In genomic region chr20:59895908-59896307, GRCh38 we compare ENCODE assay signal across 23 cellular contexts. TPM values are rescaled to one million over a fixed set of nuclear protein-coding genes. Genes with fewer than 3 reads are reported as not detected.
DNase-seq lines count a peak whose midpoint lies in the region; ATAC-seq, FAIRE-seq and TF ChIP-seq lines count a peak whose summit lies in the region.
"Had no signal": no experiment of that assay in that cellular context is flagged by ENCODE, and none has a peak within 500 bp of the region (broad histone marks: within the 10 kb centered on the region; RNA-seq: fewer than 3 reads in every experiment).

No MANE protein-coding gene starts in this region.

- H3K27ac ChIP-seq in left ventricle myocardium inferior (replicated peaks) (no peak overlapping the region), kidney (ENCODE audit: low read depth in 2 of 2, low read length in 2 of 2) (no peak overlapping the region), small intestine (ENCODE audit: low read depth in 1 of 2, low read length in 1 of 2) (no peak overlapping the region)
- H3K27ac ChIP-seq: 22Rv1; A549; BLaER1 treated with 17β-estradiol and CSF1 and Interleukin-3, amounts not matched to agents 10 nM and 100 nM; C4-2B had no signal

- H3K9me3 ChIP-seq in left ventricle myocardium inferior (replicated peaks), result no peaks in the 10 kb centered on the region
- no peaks in the 10 kb centered on the region for H3K9me3 ChIP-seq in kidney (ENCODE audit: control insufficient read depth in 1 of 2, low read length in 2 of 2)
- H3K9me3 ChIP-seq in small intestine (ENCODE audit: control insufficient read depth, low read depth), result no peaks in the 10 kb centered on the region
- H3K9me3 ChIP-seq: A549, Caco-2 had no signal

- H3K4me3 ChIP-seq in left ventricle myocardium inferior (no peak overlapping the region), kidney (ENCODE audit: low read length in 2 of 2) (no peak overlapping the region), small intestine (ENCODE audit: low read depth in 1 of 2, low read length in 2 of 2) (no peak overlapping the region)
- H3K4me3 ChIP-seq: A549; BLaER1 treated with 17β-estradiol and CSF1 and Interleukin-3, amounts not matched to agents 10 nM and 100 nM had no signal

- TF ChIP-seq CTCF in left ventricle myocardium inferior (IDR thresholded peaks at IDR 0.05; ENCODE audit: borderline replicate concordance) (no peak), kidney (IDR thresholded peaks at IDR 0.05; ENCODE audit: borderline replicate concordance, extremely low read depth, insufficient read depth) (no peak)

- peak; percentile 52 for FAIRE-seq in kidney (lab: Jason Lieb, UNC)
- FAIRE-seq in small intestine (lab: Jason Lieb, UNC), result peak; percentile 89
- FAIRE-seq: A549, D721Med, G401.6, GM12891, GM19239 had no signal

- ATAC-seq in left ventricle myocardium superior, result peak; percentile 47
- ATAC-seq: A549; CD8-positive, alpha-beta T cell had no signal

- WGBS in small intestine, 3 donors, result 9 to 60% (median 33%) methylated on average over 1 of the region's 1 CpG

- H3K4me1 ChIP-seq in left ventricle myocardium inferior (peaks cover 9% of the 10 kb centered on the region), kidney (ENCODE audit: control insufficient read depth in 1 of 2, insufficient read depth in 1 of 2, low read depth in 1 of 2, low read length in 2 of 2) (no peaks in the 10 kb centered on the region), small intestine (ENCODE audit: control insufficient read depth in 2 of 2, insufficient read depth in 1 of 2, low read depth in 1 of 2, low read length in 1 of 2) (no peaks in the 10 kb centered on the region)
- H3K4me1 ChIP-seq: A549 had no signal

- intact Hi-C loops in left ventricle myocardium superior (cut with micrococcal nuclease), result no loop called here
- intact Hi-C loops in left ventricle myocardium inferior (cut with micrococcal nuclease), result no loop called here
- intact Hi-C loops in kidney (cut with DNase I), result no loop called here

- DNase-seq in DMS53 (lab: John Stamatoyannopoulos, UW), result peak; percentile 13
- DNase-seq in DMS53 treated with DMSO at 0.1 percent for 48 hours (lab: John Stamatoyannopoulos, UW; ENCODE audit: unreplicated experiment), result no peak
- no peak for DNase-seq in left ventricle myocardium superior
- DNase-seq in left ventricle myocardium inferior, result no peak
- DNase-seq in kidney, result no peak
- peak; percentile 67 for DNase-seq in small intestine
- no peak for DNase-seq in OCI-M2 (lab: John Stamatoyannopoulos, UW; ENCODE audit: unreplicated experiment)
- no peak for DNase-seq in ecto neural progenitor cell (ENCODE audit: low spot score)
- DNase-seq: AML-193; Caco-2; Calu3; CD4-positive, alpha-beta T cell; CD8-positive, alpha-beta T cell; DMS79 treated with DMSO at 0.1 percent for 48 hours; GF-D8 had no signal

- H3K36me3 ChIP-seq in left ventricle myocardium inferior (no peaks in the 10 kb centered on the region), kidney (ENCODE audit: control insufficient read depth in 1 of 2, insufficient read depth in 2 of 2, low read length in 2 of 2) (no peaks in the 10 kb centered on the region), small intestine (ENCODE audit: control insufficient read depth in 2 of 2, insufficient read depth in 2 of 2, low read length in 2 of 2) (no peaks in the 10 kb centered on the region)

- H3K9ac ChIP-seq in kidney (ENCODE audit: low read length in 2 of 2), result no peak overlapping the region
- H3K9ac ChIP-seq: BLaER1 treated with 17β-estradiol and CSF1 and Interleukin-3, amounts not matched to agents 10 nM and 100 nM had no signal

- H3K27me3 ChIP-seq in left ventricle myocardium inferior (ENCODE audit: low read depth), result no peaks in the 10 kb centered on the region
- H3K27me3 ChIP-seq in small intestine (ENCODE audit: control insufficient read depth in 2 of 2, insufficient read depth in 2 of 2, low read length in 2 of 2), result no peaks in the 10 kb centered on the region
- H3K27me3 ChIP-seq: BLaER1 treated with 17β-estradiol and CSF1 and Interleukin-3, amounts not matched to agents 10 nM and 100 nM had no signal

RNA-seq across cellular contexts. Expression of gene SYCP2, which starts 37.5 kb away (rescaled TPM):
- total RNA-seq in left ventricle myocardium superior (2.8 TPM), left ventricle myocardium inferior (1.0 TPM), kidney (3.0 TPM)
- polyA plus RNA-seq in kidney (ENCODE audit: insufficient read depth, low read depth, low replicate concordance) (2.1 TPM), small intestine (1 to 10 TPM in 1 of 3 donors, under 1 TPM in 2; 0.51 to 3.0 (median 0.89) TPM)

RNA-seq across cellular contexts. Expression of gene PPP1R3D, which starts 44.2 kb away (rescaled TPM):
- 13.7 TPM for total RNA-seq in left ventricle myocardium superior
- total RNA-seq in left ventricle myocardium inferior, result 11.4 TPM
- total RNA-seq in kidney, result 7.6 TPM
- 4.2 TPM for polyA plus RNA-seq in kidney (ENCODE audit: insufficient read depth, low read depth, low replicate concordance)
- polyA plus RNA-seq in small intestine, result 1 to 10 TPM; 3.2 to 5.1 (median 4.0) TPM

RNA-seq across cellular contexts. Expression of gene FAM217B, which starts 44.3 kb away (rescaled TPM):
- total RNA-seq in left ventricle myocardium superior (37.6 TPM), left ventricle myocardium inferior (37.4 TPM), kidney (15.5 TPM)
- polyA plus RNA-seq in kidney (ENCODE audit: insufficient read depth, low read depth, low replicate concordance) (3.2 TPM), small intestine (1 to 10 TPM; 2.7 to 3.8 (median 3.6) TPM)

Comparison
In these comparisons a context has a peak if more than half of its experiments do, and no peak if none do; other contexts are left out.
1. DNase-seq: peak in DMS53 (single experiment) and small intestine (single experiment); none in DMS53 treated with DMSO at 0.1 percent for 48 hours (single experiment), left ventricle myocardium superior (single experiment), left ventricle myocardium inferior (single experiment), kidney (single experiment), OCI-M2 (single experiment) and ecto neural progenitor cell (single experiment).